1 cellular context compared by ENCODE assay signal in the genomic region with DNA sequence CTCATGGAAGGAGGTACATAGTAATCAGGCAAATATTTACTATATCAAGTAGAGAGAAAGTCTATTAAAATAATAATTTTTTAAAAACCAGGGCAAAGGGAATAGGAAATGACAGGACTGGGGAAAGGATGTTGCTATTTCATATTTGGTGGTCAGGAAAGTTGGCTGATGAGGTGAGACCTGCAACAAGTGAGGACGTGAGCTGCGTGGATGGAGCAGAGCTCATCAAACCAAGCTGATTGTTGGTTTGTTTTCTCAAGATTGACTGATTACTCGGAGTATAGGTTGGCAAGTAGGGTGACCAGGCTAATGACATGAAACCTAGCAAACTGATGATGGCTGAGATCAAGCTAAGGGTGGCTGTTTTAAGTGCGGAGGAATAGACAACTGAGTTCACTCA.
TF ChIP-seq lines count a peak whose summit lies in the region.

No MANE protein-coding gene starts in this region.

TF ChIP-seq in IMR-90, 13 proteins besides CTCF, POLR2A, EP300 and RAD21:
- TF ChIP-seq MXI1 (IDR thresholded peaks at IDR 0.05; ENCODE audit: borderline replicate concordance, low read depth, low read length) (no peak), NFE2L2 (IDR thresholded peaks at IDR 0.05; ENCODE audit: low read depth, low read length) (no peak), MAFK (IDR thresholded peaks at IDR 0.05; ENCODE audit: low read depth, low read length) (no peak), BHLHE40 (IDR thresholded peaks at IDR 0.05; ENCODE audit: low read depth, low read length) (no peak), RFX5 (IDR thresholded peaks at IDR 0.05; ENCODE audit: low read depth, low read length) (no peak), RCOR1 (IDR thresholded peaks at IDR 0.05; ENCODE audit: insufficient replicate concordance, low read length) (no peak), FOS (IDR thresholded peaks at IDR 0.05; ENCODE audit: low read depth, low read length) (no peak), CEBPB (IDR thresholded peaks at IDR 0.05; ENCODE audit: low read depth, low read length) (no peak), ELK1 (IDR thresholded peaks at IDR 0.05; ENCODE audit: borderline replicate concordance, low read depth, low read length) (no peak), SMC3 (IDR thresholded peaks at IDR 0.05; ENCODE audit: low read depth, low read length) (no peak), USF2 (IDR thresholded peaks at IDR 0.05; ENCODE audit: low read depth, low read length) (no peak), MAZ (IDR thresholded peaks at IDR 0.05; ENCODE audit: borderline replicate concordance, low read depth, low read length) (no peak), CHD1 (IDR thresholded peaks at IDR 0.05; ENCODE audit: low read depth, low read length) (no peak)
